In genomic region chr20:34190679-34191090, GRCh38 we compare ENCODE assay signal across 8 cellular contexts. TPM values are rescaled to one million over a fixed set of nuclear protein-coding genes. Genes with fewer than 3 reads are reported as not detected.
DNase-seq lines count a peak whose midpoint lies in the region; ATAC-seq, FAIRE-seq and TF ChIP-seq lines count a peak whose summit lies in the region.

No MANE protein-coding gene starts in this region.

- TF ChIP-seq CTCF in LNCaP clone FGC (IDR thresholded peaks at IDR 0.05; ENCODE audit: control insufficient read depth, extremely low read depth, insufficient read depth) (peak; percentile 97), Peyer's patch (IDR thresholded peaks at IDR 0.05) (peak; percentile 15 to 72 (median 58)), astrocyte (IDR thresholded peaks at IDR 0.05; ENCODE audit: insufficient read depth, low read depth, low read length) (peak; percentile 91), gastrocnemius medialis (IDR thresholded peaks at IDR 0.05 in 4 of 5, conservative IDR thresholded peaks at IDR 0.05 in 1 of 5) (peak; percentile 36 to 66 (median 60))

- H3K36me3 ChIP-seq in Peyer's patch: no peaks in the 10 kb centered on the region
- no peaks in the 10 kb centered on the region for H3K36me3 ChIP-seq in astrocyte (ENCODE audit: insufficient read depth, low read length)
- no peaks in the 10 kb centered on the region for H3K36me3 ChIP-seq in gastrocnemius medialis

- no peaks in the 10 kb centered on the region for H3K36me3 Mint-ChIP-seq in astrocyte (ENCODE audit: low read depth, unreplicated experiment)

- H3K9me3 Mint-ChIP-seq in astrocyte (ENCODE audit: unreplicated experiment): no peaks in the 10 kb centered on the region

- no peaks in the 10 kb centered on the region for H3K79me2 ChIP-seq in astrocyte (ENCODE audit: insufficient read depth, low read length)

- H3K27ac ChIP-seq in Peyer's patch: no peak overlapping the region
- no peak overlapping the region for H3K27ac ChIP-seq in astrocyte (ENCODE audit: low read depth, low read length)
- no peak overlapping the region for H3K27ac ChIP-seq in gastrocnemius medialis

- peak; percentile 68 for DNase-seq in LNCaP clone FGC (ENCODE audit: low read depth)
- peak; percentile 52 to 74 (median 70) for DNase-seq in Peyer's patch
- DNase-seq in astrocyte (ENCODE audit: low read depth): peak; percentile 67
- DNase-seq in hippocampal formation (lab: John Stamatoyannopoulos, UW): peak; percentile 64 to 74
- peak; percentile 36 to 53 for DNase-seq in gastrocnemius medialis

- no peak for TF ChIP-seq POLR2A in Peyer's patch (IDR thresholded peaks at IDR 0.05)
- no peak for TF ChIP-seq POLR2A in gastrocnemius medialis (IDR thresholded peaks at IDR 0.05)

- H2AFZ ChIP-seq in astrocyte (ENCODE audit: low read depth, low read length): no peak overlapping the region

- ATAC-seq in gastrocnemius medialis (peak; percentile 85 to 95), GM18511 (IDR thresholded peaks at IDR 0.05; ENCODE audit: unreplicated experiment) (no peak), GM21576 (IDR thresholded peaks at IDR 0.05; ENCODE audit: unreplicated experiment) (no peak)

- intact Hi-C loops in gastrocnemius medialis (cut with DNase I; ENCODE audit: low total_unique reads): loop anchor here (5.0 kb wide), 1 partner anchor 332 kb away; no protein-coding TSS in a partner anchor

- H3K4me2 ChIP-seq in astrocyte (ENCODE audit: low read length): no peak overlapping the region

- no peak overlapping the region for H3K4me3 Mint-ChIP-seq in astrocyte (ENCODE audit: unreplicated experiment)

- H4K20me1 ChIP-seq in astrocyte (ENCODE audit: insufficient read depth, low read length): no peaks in the 10 kb centered on the region

- in situ Hi-C loops in gastrocnemius medialis (cut with MboI; ENCODE audit: low sequenced_read_pairs in 4 of 4): no loop called here

- peaks cover 7% of the 10 kb centered on the region for H3K4me1 Mint-ChIP-seq in astrocyte (ENCODE audit: low read depth, unreplicated experiment)

- H3K4me1 ChIP-seq in Peyer's patch (no peaks in the 10 kb centered on the region), astrocyte (ENCODE audit: insufficient read depth, low read length) (no peaks in the 10 kb centered on the region), gastrocnemius medialis (no peaks in the 10 kb centered on the region)

- FAIRE-seq in G401.6 (lab: Jason Lieb, UNC) (peak; percentile 78), astrocyte (lab: Jason Lieb, UNC) (peak; percentile 68)

- H3K9me3 ChIP-seq in Peyer's patch: no peaks in the 10 kb centered on the region
- no peaks in the 10 kb centered on the region for H3K9me3 ChIP-seq in astrocyte (ENCODE audit: insufficient read depth, low read depth, low read length)
- H3K9me3 ChIP-seq in gastrocnemius medialis: no peaks in the 10 kb centered on the region

- no peak overlapping the region for H3K4me3 ChIP-seq in LNCaP clone FGC (ENCODE audit: low read depth, low read length)
- H3K4me3 ChIP-seq in Peyer's patch: no peak overlapping the region
- H3K4me3 ChIP-seq in astrocyte (ENCODE audit: insufficient read depth, low read depth, low read length): no peak overlapping the region
- no peak overlapping the region for H3K4me3 ChIP-seq in gastrocnemius medialis

- peaks cover 30% of the 10 kb centered on the region for H3K27me3 Mint-ChIP-seq in astrocyte (ENCODE audit: low read depth, unreplicated experiment)

- H3K27me3 ChIP-seq in Peyer's patch (no peaks in the 10 kb centered on the region), astrocyte (ENCODE audit: insufficient read depth, low read length) (peaks cover 30% of the 10 kb centered on the region), gastrocnemius medialis (no peaks in the 10 kb centered on the region)

- no peak overlapping the region for H3K9ac ChIP-seq in astrocyte (ENCODE audit: low read length)

- H3K27ac Mint-ChIP-seq in astrocyte (ENCODE audit: unreplicated experiment): no peak overlapping the region

RNA-seq across cellular contexts. Expression of gene ASIP, which starts 50.5 kb away (rescaled TPM):
- total RNA-seq in Peyer's patch (not detected), astrocyte (not detected in 2 replicates), gastrocnemius medialis (not detected)

Comparison
In these comparisons a context has a peak if more than half of its experiments do, and no peak if none do; other contexts are left out.
1. ATAC-seq: peak in gastrocnemius medialis (2 of 2); none in GM18511 (single experiment) and GM21576 (single experiment).
2. Peak in every context shown above with its lines, with median percentiles within 50 percentile points of each other: DNase-seq and CTCF ChIP-seq.